ENCODE assay signal across 1 cellular context in the genomic region with DNA sequence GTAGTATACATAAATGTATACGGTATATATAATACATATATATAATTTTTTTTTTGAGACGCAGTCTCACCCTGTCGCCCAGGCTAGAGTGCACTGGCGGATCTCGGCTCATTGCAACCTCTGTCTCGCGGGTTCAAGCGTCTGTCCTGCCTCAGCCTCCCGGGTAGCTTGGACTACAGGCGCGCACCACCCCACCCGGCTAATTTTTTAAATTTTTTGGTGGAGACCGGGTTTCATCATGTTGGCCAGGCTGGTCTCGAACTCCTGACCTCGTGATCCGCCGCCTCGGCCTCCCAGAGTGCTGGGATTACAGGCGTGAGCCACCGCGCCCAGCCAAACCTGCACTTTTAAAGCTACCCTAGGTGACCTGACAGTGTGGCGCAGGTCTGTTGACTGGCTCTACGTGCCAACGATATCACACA.
A peak's percentile ranks its signal among the peaks of the same experiment; 100 is the strongest.
TF ChIP-seq lines count a peak whose summit lies in the region.

No MANE protein-coding gene starts in this region.

TF ChIP-seq in GM12878, 131 proteins besides CTCF, POLR2A, EP300 and RAD21:
- no peak for TF ChIP-seq DPF2 (IDR thresholded peaks at IDR 0.05)
- TF ChIP-seq, protein P1, sequence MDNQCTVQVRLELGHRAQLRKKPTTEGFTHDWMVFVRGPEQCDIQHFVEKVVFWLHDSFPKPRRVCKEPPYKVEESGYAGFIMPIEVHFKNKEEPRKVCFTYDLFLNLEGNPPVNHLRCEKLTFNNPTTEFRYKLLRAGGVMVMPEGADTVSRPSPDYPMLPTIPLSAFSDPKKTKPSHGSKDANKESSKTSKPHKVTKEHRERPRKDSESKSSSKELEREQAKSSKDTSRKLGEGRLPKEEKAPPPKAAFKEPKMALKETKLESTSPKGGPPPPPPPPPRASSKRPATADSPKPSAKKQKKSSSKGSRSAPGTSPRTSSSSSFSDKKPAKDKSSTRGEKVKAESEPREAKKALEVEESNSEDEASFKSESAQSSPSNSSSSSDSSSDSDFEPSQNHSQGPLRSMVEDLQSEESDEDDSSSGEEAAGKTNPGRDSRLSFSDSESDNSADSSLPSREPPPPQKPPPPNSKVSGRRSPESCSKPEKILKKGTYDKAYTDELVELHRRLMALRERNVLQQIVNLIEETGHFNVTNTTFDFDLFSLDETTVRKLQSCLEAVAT (IDR thresholded peaks at IDR 0.05), result peak; percentile 41; the same call in 1 of the 2 replicates
- no peak for TF ChIP-seq FOXM1 (IDR thresholded peaks at IDR 0.05; ENCODE audit: low read depth, low read length)
- TF ChIP-seq NR2F1 (conservative IDR thresholded peaks at IDR 0.05), result no peak
- TF ChIP-seq MXI1 (IDR thresholded peaks at IDR 0.05; ENCODE audit: low read depth, low read length), result no peak
